ENCODE assay signal across 1 cellular context in the genomic region with DNA sequence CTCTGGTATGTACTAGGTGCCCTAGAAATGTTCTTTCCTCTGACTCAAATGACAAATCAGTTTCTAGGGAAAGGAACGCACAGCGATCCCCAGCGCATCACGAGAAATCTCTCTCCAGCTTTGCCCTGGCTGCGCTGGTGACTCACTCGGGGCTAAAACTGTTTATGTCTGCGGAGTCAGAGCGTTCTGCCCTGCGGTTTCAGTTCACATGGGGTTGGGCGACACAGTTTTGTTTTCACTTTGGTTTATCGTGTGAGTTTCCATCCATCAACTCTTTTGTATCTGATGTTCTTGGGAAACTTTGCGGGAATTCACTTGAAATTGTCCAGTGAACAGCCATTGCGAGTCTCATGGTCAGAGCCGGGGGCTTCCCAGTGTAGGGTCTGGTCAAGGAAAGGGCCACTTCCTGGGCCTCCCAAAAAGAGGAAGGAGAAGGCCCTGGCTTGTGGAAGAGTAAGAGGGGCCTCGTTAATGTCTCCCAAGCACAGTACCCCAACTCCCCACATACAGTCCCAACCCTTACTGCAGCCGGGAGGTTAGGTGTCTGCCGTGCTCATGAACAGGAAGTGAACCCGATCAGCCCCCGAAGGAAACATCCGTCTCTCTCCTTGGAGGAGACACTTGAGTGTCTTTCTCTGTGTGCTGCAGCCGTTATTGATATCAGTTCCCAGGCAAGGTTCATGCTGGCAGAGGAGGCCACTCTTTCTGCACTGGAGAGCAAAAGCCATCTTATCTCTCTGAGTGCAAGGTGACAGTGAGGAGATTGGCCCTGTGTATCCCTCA.
TF ChIP-seq lines count a peak whose summit lies in the region.

No MANE protein-coding gene starts in this region.

TF ChIP-seq in IMR-90, 13 proteins besides CTCF, POLR2A, EP300 and RAD21 (continued from another document):
- TF ChIP-seq, protein P1, sequence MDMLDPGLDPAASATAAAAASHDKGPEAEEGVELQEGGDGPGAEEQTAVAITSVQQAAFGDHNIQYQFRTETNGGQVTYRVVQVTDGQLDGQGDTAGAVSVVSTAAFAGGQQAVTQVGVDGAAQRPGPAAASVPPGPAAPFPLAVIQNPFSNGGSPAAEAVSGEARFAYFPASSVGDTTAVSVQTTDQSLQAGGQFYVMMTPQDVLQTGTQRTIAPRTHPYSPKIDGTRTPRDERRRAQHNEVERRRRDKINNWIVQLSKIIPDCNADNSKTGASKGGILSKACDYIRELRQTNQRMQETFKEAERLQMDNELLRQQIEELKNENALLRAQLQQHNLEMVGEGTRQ (IDR thresholded peaks at IDR 0.05; ENCODE audit: low read depth, low read length), result no peak
- TF ChIP-seq NFE2L2 (IDR thresholded peaks at IDR 0.05; ENCODE audit: low read depth, low read length) (no peak), CHD1 (IDR thresholded peaks at IDR 0.05; ENCODE audit: low read depth, low read length) (no peak), RFX5 (IDR thresholded peaks at IDR 0.05; ENCODE audit: low read depth, low read length) (peak; percentile 64; the same call in 1 of the 2 replicates), CEBPB (IDR thresholded peaks at IDR 0.05; ENCODE audit: low read depth, low read length) (no peak)
TF ChIP-seq in IMR-90: peak in this region for 1.
